ENCODE assay signal across 2 cellular contexts in the genomic region with DNA sequence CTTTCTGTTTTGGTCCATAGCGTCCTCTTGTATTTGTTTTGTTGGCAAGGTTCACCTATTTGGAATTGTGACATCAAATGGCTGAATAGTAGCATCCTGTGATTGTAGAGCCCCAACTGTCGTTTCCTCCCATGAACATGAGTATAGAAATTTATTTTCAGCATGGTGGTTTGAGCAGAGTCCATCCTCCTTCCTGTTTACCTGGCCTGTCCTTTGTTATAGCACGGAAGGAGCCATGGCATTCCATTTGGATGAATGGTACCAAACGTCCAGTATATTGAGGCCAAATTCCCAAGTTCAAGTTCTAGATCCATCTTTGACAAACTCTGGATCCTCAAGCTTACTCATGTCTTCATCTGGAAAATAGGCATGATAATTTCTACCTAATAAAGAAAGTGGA.
TF ChIP-seq lines count a peak whose summit lies in the region.

No MANE protein-coding gene starts in this region.

TF ChIP-seq in IMR-90, 13 proteins besides CTCF, POLR2A, EP300 and RAD21:
- TF ChIP-seq, protein P1, sequence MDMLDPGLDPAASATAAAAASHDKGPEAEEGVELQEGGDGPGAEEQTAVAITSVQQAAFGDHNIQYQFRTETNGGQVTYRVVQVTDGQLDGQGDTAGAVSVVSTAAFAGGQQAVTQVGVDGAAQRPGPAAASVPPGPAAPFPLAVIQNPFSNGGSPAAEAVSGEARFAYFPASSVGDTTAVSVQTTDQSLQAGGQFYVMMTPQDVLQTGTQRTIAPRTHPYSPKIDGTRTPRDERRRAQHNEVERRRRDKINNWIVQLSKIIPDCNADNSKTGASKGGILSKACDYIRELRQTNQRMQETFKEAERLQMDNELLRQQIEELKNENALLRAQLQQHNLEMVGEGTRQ (IDR thresholded peaks at IDR 0.05; ENCODE audit: low read depth, low read length), result no peak
- TF ChIP-seq RCOR1 (IDR thresholded peaks at IDR 0.05; ENCODE audit: insufficient replicate concordance, low read length) (no peak), MXI1 (IDR thresholded peaks at IDR 0.05; ENCODE audit: borderline replicate concordance, low read depth, low read length) (no peak), FOS (IDR thresholded peaks at IDR 0.05; ENCODE audit: low read depth, low read length) (no peak), RFX5 (IDR thresholded peaks at IDR 0.05; ENCODE audit: low read depth, low read length) (no peak), BHLHE40 (IDR thresholded peaks at IDR 0.05; ENCODE audit: low read depth, low read length) (no peak), MAZ (IDR thresholded peaks at IDR 0.05; ENCODE audit: borderline replicate concordance, low read depth, low read length) (no peak), MAFK (IDR thresholded peaks at IDR 0.05; ENCODE audit: low read depth, low read length) (no peak), CEBPB (IDR thresholded peaks at IDR 0.05; ENCODE audit: low read depth, low read length) (no peak), CHD1 (IDR thresholded peaks at IDR 0.05; ENCODE audit: low read depth, low read length) (no peak), NFE2L2 (IDR thresholded peaks at IDR 0.05; ENCODE audit: low read depth, low read length) (no peak), SMC3 (IDR thresholded peaks at IDR 0.05; ENCODE audit: low read depth, low read length) (no peak)
- TF ChIP-seq, protein P2, sequence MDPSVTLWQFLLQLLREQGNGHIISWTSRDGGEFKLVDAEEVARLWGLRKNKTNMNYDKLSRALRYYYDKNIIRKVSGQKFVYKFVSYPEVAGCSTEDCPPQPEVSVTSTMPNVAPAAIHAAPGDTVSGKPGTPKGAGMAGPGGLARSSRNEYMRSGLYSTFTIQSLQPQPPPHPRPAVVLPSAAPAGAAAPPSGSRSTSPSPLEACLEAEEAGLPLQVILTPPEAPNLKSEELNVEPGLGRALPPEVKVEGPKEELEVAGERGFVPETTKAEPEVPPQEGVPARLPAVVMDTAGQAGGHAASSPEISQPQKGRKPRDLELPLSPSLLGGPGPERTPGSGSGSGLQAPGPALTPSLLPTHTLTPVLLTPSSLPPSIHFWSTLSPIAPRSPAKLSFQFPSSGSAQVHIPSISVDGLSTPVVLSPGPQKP (IDR thresholded peaks at IDR 0.05; ENCODE audit: borderline replicate concordance, low read depth, low read length), result no peak

TF ChIP-seq in H1, 55 proteins besides CTCF, POLR2A, EP300 and RAD21:
- no peak for TF ChIP-seq ZNF274 (IDR thresholded peaks at IDR 0.05; ENCODE audit: borderline replicate concordance, extremely low read depth, low read length)
- no peak for TF ChIP-seq TAF7 (optimal IDR thresholded peaks at IDR 0.05; ENCODE audit: borderline replicate concordance, low read depth, low read length)
- TF ChIP-seq RNF2 (IDR thresholded peaks at IDR 0.05; ENCODE audit: borderline replicate concordance, low read depth, low read length, missing control alignments, poor library complexity, severe bottlenecking), result no peak
- no peak for TF ChIP-seq SIN3A (conservative IDR thresholded peaks at IDR 0.05 in 1 of 2, IDR thresholded peaks at IDR 0.05 in 1 of 2; ENCODE audit: low read depth in 1 of 2, low read length in 2 of 2)
- no peak for TF ChIP-seq FOSL1 (IDR thresholded peaks at IDR 0.05; ENCODE audit: insufficient read depth, low read depth, low read length)
- TF ChIP-seq HDAC6 (IDR thresholded peaks at IDR 0.05; ENCODE audit: low read depth, low read length), result no peak
- no peak for TF ChIP-seq CBX8 (IDR thresholded peaks at IDR 0.05; ENCODE audit: borderline replicate concordance, low read depth, low read length)
- TF ChIP-seq KDM4A (IDR thresholded peaks at IDR 0.05; ENCODE audit: low read depth, low read length, severe bottlenecking), result no peak
- TF ChIP-seq PHF8 (conservative IDR thresholded peaks at IDR 0.05; ENCODE audit: low read depth, low read length), result no peak
- no peak for TF ChIP-seq NANOG (IDR thresholded peaks at IDR 0.05; ENCODE audit: insufficient read depth, low read depth, low read length, poor library complexity, severe bottlenecking)
